28 cellular contexts compared by ENCODE assay signal in genomic region chr2:31200972-31201371, GRCh38. TPM values are rescaled to one million over a fixed set of nuclear protein-coding genes. Genes with fewer than 3 reads are reported as not detected.
"Had no signal": no experiment of that assay in that cellular context is flagged by ENCODE, and none has a peak within 500 bp of the region (broad histone marks: within the 10 kb centered on the region; RNA-seq: fewer than 3 reads in every experiment).

No MANE protein-coding gene starts in this region.

- H3K27ac ChIP-seq: ascending aorta, body of pancreas, KMS-11, Peyer's patch, RWPE1, SJSA1 had no signal

- H3K36me3 Mint-ChIP-seq: activated CD4-positive, alpha-beta memory T cell treated with anti-CD3 and anti-CD28 coated beads for 36 hours; activated naive CD4-positive, alpha-beta T cell treated with anti-CD3 and anti-CD28 coated beads, Interleukin-2, amount 50 U/mL, for 72 hours; WTC11 had no signal

- H3K9me3 ChIP-seq: ascending aorta, body of pancreas, MG63, Peyer's patch, SJSA1 had no signal

- H3K4me1 Mint-ChIP-seq: activated naive CD8-positive, alpha-beta T cell treated with anti-CD3 and anti-CD28 coated beads, Interleukin-2, amount 50 U/mL, for 24 hours; WTC11 had no signal

- H3K4me3 ChIP-seq: ascending aorta, body of pancreas, MG63, Peyer's patch, SJSA1 had no signal

- H3K36me3 ChIP-seq: ascending aorta, MG63, Peyer's patch, SJSA1 had no signal

- H3K9me3 Mint-ChIP-seq: activated CD4-positive, alpha-beta memory T cell treated with anti-CD3 and anti-CD28 coated beads for 36 hours; activated naive CD8-positive, alpha-beta T cell treated with anti-CD3 and anti-CD28 coated beads, Interleukin-2, amount 50 U/mL, for 24 hours; activated T-cell treated with anti-CD3 and anti-CD28 coated beads, Interleukin-2, amount 50 U/mL, for 4 hours; T-helper 1 cell treated with Interleukin-12 subunit alpha and Interleukin-12 subunit beta and Interleukin-4 antibody, amounts not matched to agents 30 μg/mL and 1 μg/mL, for 36 hours had no signal

- ATAC-seq: activated naive CD4-positive, alpha-beta T cell treated with anti-CD3 and anti-CD28 coated beads, Interleukin-2, amount 50 U/mL, for 72 hours; activated naive CD8-positive, alpha-beta T cell treated with anti-CD3 and anti-CD28 coated beads, Interleukin-2, amount 50 U/mL, for 24 hours; activated T-cell treated with anti-CD3 and anti-CD28 coated beads, Interleukin-2, amount 50 U/mL, for 4 hours; body of pancreas; SK-N-SH treated with all-trans-retinoic acid at 6 μM for 48 hours; WTC11 had no signal

- H3K27me3 Mint-ChIP-seq: activated naive CD8-positive, alpha-beta T cell treated with anti-CD3 and anti-CD28 coated beads, Interleukin-2, amount 50 U/mL, for 24 hours had no signal

- DNase-seq: activated CD4-positive, alpha-beta memory T cell treated with anti-CD3 and anti-CD28 coated beads for 36 hours; activated CD4-positive, alpha-beta T cell treated with anti-CD3 and anti-CD28 coated beads for 48 hours; activated CD4-positive, CD25-positive, alpha-beta regulatory T cell treated with anti-CD3 and anti-CD28 coated beads, Interleukin-2, amount 50 U/mL, for 72 hours; activated effector memory CD4-positive, alpha-beta T cell treated with anti-CD3 and anti-CD28 coated beads, Interleukin-2, amount 50 U/mL, for 16 hours; activated naive CD4-positive, alpha-beta T cell treated with Interleukin-2 at 50 U/mL for 16 hours; activated naive CD8-positive, alpha-beta T cell treated with anti-CD3 and anti-CD28 coated beads, Interleukin-2, amount 50 U/mL, for 24 hours; activated T-cell treated with anti-CD3 and anti-CD28 coated beads, Interleukin-2, amount 50 U/mL, for 4 hours; amniotic stem cell; body of pancreas; MG63; MV-4-11; NCI-H1092 treated with DMSO at 0.1 percent for 48 hours; NCI-H1436; NCI-H1694 treated with DMSO at 0.1 percent for 48 hours; NCI-H2081; NCI-H510A treated with DMSO at 0.1 percent for 48 hours; NCI-H69; Peyer's patch; Right ventricle myocardium superior; SW 1271 had no signal

- H3K4me3 Mint-ChIP-seq: activated CD4-positive, alpha-beta memory T cell treated with anti-CD3 and anti-CD28 coated beads for 36 hours; activated naive CD8-positive, alpha-beta T cell treated with anti-CD3 and anti-CD28 coated beads, Interleukin-2, amount 50 U/mL, for 24 hours; activated T-cell treated with anti-CD3 and anti-CD28 coated beads, Interleukin-2, amount 50 U/mL, for 4 hours; T-helper 1 cell treated with Interleukin-12 subunit alpha and Interleukin-12 subunit beta and Interleukin-4 antibody, amounts not matched to agents 30 μg/mL and 1 μg/mL, for 36 hours; WTC11 had no signal

- H3K4me1 ChIP-seq: ascending aorta, body of pancreas, Peyer's patch, SJSA1 had no signal

- H3K27me3 ChIP-seq: ascending aorta, body of pancreas, MG63, Peyer's patch had no signal

- H3K27ac Mint-ChIP-seq: activated CD4-positive, alpha-beta memory T cell treated with anti-CD3 and anti-CD28 coated beads for 36 hours; activated naive CD4-positive, alpha-beta T cell treated with anti-CD3 and anti-CD28 coated beads, Interleukin-2, amount 50 U/mL, for 72 hours; activated naive CD8-positive, alpha-beta T cell treated with anti-CD3 and anti-CD28 coated beads, Interleukin-2, amount 50 U/mL, for 24 hours; T-helper 1 cell treated with Interleukin-12 subunit alpha and Interleukin-12 subunit beta and Interleukin-4 antibody, amounts not matched to agents 30 μg/mL and 1 μg/mL, for 36 hours; WTC11 had no signal

RNA-seq across cellular contexts. Expression of gene CAPN14, which starts 16.3 kb away (rescaled TPM):
- total RNA-seq: ascending aorta, body of pancreas, SJSA1 had no signal
